In the genomic region with DNA sequence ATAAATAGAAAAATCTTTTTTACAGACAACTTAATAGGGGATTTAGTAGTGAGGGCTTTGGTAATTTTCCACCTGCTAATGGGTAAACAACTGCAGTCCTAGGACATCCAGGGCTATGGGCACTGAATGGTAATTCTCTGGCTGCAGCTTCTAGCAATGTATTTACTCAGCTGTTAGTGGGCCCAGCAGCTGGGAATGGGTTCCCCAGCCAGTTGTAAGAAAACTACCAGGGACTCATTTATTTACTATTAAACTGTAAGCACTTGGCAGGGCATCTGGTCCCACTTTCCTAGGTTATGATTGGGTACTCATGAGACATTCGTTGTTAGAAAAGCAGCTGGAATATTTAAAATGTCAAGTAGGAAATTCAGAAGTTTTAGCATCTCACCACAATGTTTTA, we compare ENCODE assay signal across 17 cellular contexts.
DNase-seq lines count a peak whose midpoint lies in the region; ATAC-seq and TF ChIP-seq lines count a peak whose summit lies in the region.
"Had no signal": no experiment of that assay in that cellular context is flagged by ENCODE, and none has a peak within 500 bp of the region (broad histone marks: within the 10 kb centered on the region; RNA-seq: fewer than 3 reads in every experiment).

No MANE protein-coding gene starts in this region.

- H3K27me3 ChIP-seq in IMR-90 (ENCODE audit: control insufficient read depth, insufficient read depth, low read length) = 0 out of 2 replicates have a peak, but pooled peaks cover 1% of the 10 kb centered on the region
- H3K27me3 ChIP-seq: colonic mucosa, suprapubic skin had no signal

- no peak for ATAC-seq in IMR-90 (ENCODE audit: low read depth)
- no peak for ATAC-seq in GM19023 (IDR thresholded peaks at IDR 0.05; ENCODE audit: unreplicated experiment)
- ATAC-seq in HG02623 (IDR thresholded peaks at IDR 0.05; ENCODE audit: unreplicated experiment) = no peak
- ATAC-seq: activated naive CD4-positive, alpha-beta T cell treated with anti-CD3 and anti-CD28 coated beads, Interleukin-2, amount 50 U/mL, for 72 hours; activated T-cell treated with anti-CD3 and anti-CD28 coated beads, Interleukin-2, amount 50 U/mL, for 4 hours; natural killer cell treated with Interleukin-12 subunit alpha and Interleukin-12 subunit beta and Interleukin-15 and Interleukin-18, amount 100 ng/mL, for 72 hours; WTC11 had no signal

- H3K79me1 ChIP-seq in IMR-90 (ENCODE audit: low read depth in 1 of 2, low read length in 2 of 2) = no peaks in the 10 kb centered on the region

- no TSS peak for BruUV-seq in IMR-90 (replicated peaks; lab: Mats Ljungman, UMichigan)

- TF ChIP-seq CTCF in IMR-90 (conservative IDR thresholded peaks at IDR 0.05; ENCODE audit: low read depth, low read length) = no peak

- H3K4ac ChIP-seq in IMR-90 (ENCODE audit: low read depth, low read length) = no peak overlapping the region

- H3K4me2 ChIP-seq in IMR-90 (ENCODE audit: low read depth, low read length) = no peak overlapping the region

- CTCF ChIA-PET in IMR-90 (lab: Yijun Ruan, JAX) = no interaction called here

- no peaks in the 10 kb centered on the region for H4K20me1 ChIP-seq in IMR-90 (ENCODE audit: insufficient read depth, low read length)

- no peak overlapping the region for H4K8ac ChIP-seq in IMR-90 (ENCODE audit: low read depth in 2 of 2, low read length in 2 of 2)

- no peak overlapping the region for H3K27ac ChIP-seq in IMR-90 (ENCODE audit: insufficient read depth, low read length)
- H3K27ac ChIP-seq: colonic mucosa, suprapubic skin had no signal

- H3K27me3 Mint-ChIP-seq in activated T-helper 2 cell treated with anti-CD3 and anti-CD28 coated beads, Interferon-gamma antibody, Interleukin-2, Interleukin-4, amounts not matched to agents 10 μg/mL and 5 μg/mL and 100 μg/mL, durations not matched to agents 14 hours and 24 hours and 36 hours (ENCODE audit: low read depth) = peaks cover 35% of the 10 kb centered on the region
- H3K27me3 Mint-ChIP-seq: progenitor cell of endocrine pancreas had no signal

- no peaks in the 10 kb centered on the region for H3K9me1 ChIP-seq in IMR-90 (ENCODE audit: insufficient read depth, low read length)

- H3K9me3 Mint-ChIP-seq in activated T-helper 2 cell treated with anti-CD3 and anti-CD28 coated beads, Interferon-gamma antibody, Interleukin-2, Interleukin-4, amounts not matched to agents 10 μg/mL and 5 μg/mL and 100 μg/mL, durations not matched to agents 14 hours and 24 hours and 36 hours = peaks cover 11% of the 10 kb centered on the region
- H3K9me3 Mint-ChIP-seq: activated naive CD4-positive, alpha-beta T cell treated with anti-CD3 and anti-CD28 coated beads, Interleukin-2, amount 50 U/mL, for 72 hours; activated T-cell treated with anti-CD3 and anti-CD28 coated beads, Interleukin-2, amount 50 U/mL, for 4 hours; natural killer cell treated with Interleukin-12 subunit alpha and Interleukin-12 subunit beta and Interleukin-15 and Interleukin-18, amount 100 ng/mL, for 72 hours had no signal

- H2BK15ac ChIP-seq in IMR-90 (ENCODE audit: low read depth, low read length) = no peak overlapping the region

- H3K18ac ChIP-seq in IMR-90 (ENCODE audit: low read depth, low read length) = no peak overlapping the region

- no peak overlapping the region for H3K56ac ChIP-seq in IMR-90 (ENCODE audit: extremely low read depth, insufficient read depth, low read length)

- no peak overlapping the region for H2AK5ac ChIP-seq in IMR-90 (ENCODE audit: low read depth, low read length)

- no peak overlapping the region for H3K14ac ChIP-seq in IMR-90 (replicated peaks; ENCODE audit: low read depth, low read length)

- POLR2A ChIA-PET in IMR-90 (lab: Charles Lee; ENCODE audit: unreplicated experiment) = no interaction called here

- no peak overlapping the region for H3K9ac ChIP-seq in IMR-90 (ENCODE audit: low read depth, low read length)

- H2AFZ ChIP-seq in IMR-90 (replicated peaks; ENCODE audit: low read length, poor library complexity) = no peak overlapping the region

- TF ChIP-seq POLR2A in IMR-90 (IDR thresholded peaks at IDR 0.05; ENCODE audit: low read depth, low read length) = no peak

- H2BK120ac ChIP-seq in IMR-90 (ENCODE audit: low read depth, low read length) = no peak overlapping the region

- H3K4me3 ChIP-seq in IMR-90 (ENCODE audit: insufficient read depth, low read depth, low read length) = no peak overlapping the region
- H3K4me3 ChIP-seq: colonic mucosa, suprapubic skin had no signal

- H3K9me3 ChIP-seq in IMR-90 (ENCODE audit: control insufficient read depth, insufficient read depth, low read length) = peaks cover 4% of the 10 kb centered on the region; the same call in 1 of the 2 replicates
- H3K9me3 ChIP-seq: colonic mucosa, suprapubic skin had no signal

- intact Hi-C loops in IMR-90 (cut with micrococcal nuclease) = no loop called here
- intact Hi-C loops in activated T-helper 2 cell treated with anti-CD3 and anti-CD28 coated beads, Interferon-gamma antibody, Interleukin-2, Interleukin-4, amounts not matched to agents 10 μg/mL and 5 μg/mL and 100 μg/mL, durations not matched to agents 14 hours and 24 hours and 36 hours (cut with micrococcal nuclease) = no loop called here

- DNase-seq in IMR-90 = peak; percentile 6
- DNase-seq in NCI-H1436 treated with DMSO at 0.1 percent for 48 hours (lab: John Stamatoyannopoulos, UW) = peak; percentile 63
- peak; percentile 93 for DNase-seq in NCI-H774 (lab: John Stamatoyannopoulos, UW)
- peak; percentile 93 for DNase-seq in myocyte (ENCODE audit: low read depth)
- no peak for DNase-seq in cortex of kidney (lab: John Stamatoyannopoulos, UW)
- DNase-seq in activated T-helper 2 cell treated with anti-CD3 and anti-CD28 coated beads, Interferon-gamma antibody, Interleukin-2, Interleukin-4, amounts not matched to agents 10 μg/mL and 5 μg/mL and 100 μg/mL, durations not matched to agents 14 hours and 24 hours and 36 hours (ENCODE audit: low spot score) = no peak
- DNase-seq: activated CD4-positive, alpha-beta memory T cell treated with anti-CD3 and anti-CD28 coated beads, Interleukin-2, amount 10 ng/mL, durations not matched to agents 7 days and 5 days; activated T-cell treated with anti-CD3 and anti-CD28 coated beads, Interleukin-2, amount 50 U/mL, for 4 hours; colonic mucosa; Karpas-422 had no signal

- H2BK5ac ChIP-seq in IMR-90 (ENCODE audit: low read depth, low read length, poor library complexity, severe bottlenecking) = no peak overlapping the region

- no peak overlapping the region for H3K23ac ChIP-seq in IMR-90 (ENCODE audit: low read depth, low read length)

- TF ChIP-seq RAD21 in IMR-90 (IDR thresholded peaks at IDR 0.05; ENCODE audit: low read length) = no peak

- no CpG with 5 or more reads among the region's 1 CpG for WGBS in IMR-90 (ENCODE audit: extremely low coverage in 2 of 2, insufficient read length in 1 of 2), 2 experiments

- no peaks in the 10 kb centered on the region for H3K4me1 Mint-ChIP-seq in activated T-helper 2 cell treated with anti-CD3 and anti-CD28 coated beads, Interferon-gamma antibody, Interleukin-2, Interleukin-4, amounts not matched to agents 10 μg/mL and 5 μg/mL and 100 μg/mL, durations not matched to agents 14 hours and 24 hours and 36 hours (ENCODE audit: low read depth)
- H3K4me1 Mint-ChIP-seq: activated CD4-positive, alpha-beta memory T cell treated with anti-CD3 and anti-CD28 coated beads, Interleukin-2, amount 10 ng/mL, durations not matched to agents 7 days and 5 days; WTC11 had no signal

- no peaks in the 10 kb centered on the region for H3K36me3 Mint-ChIP-seq in activated T-helper 2 cell treated with anti-CD3 and anti-CD28 coated beads, Interferon-gamma antibody, Interleukin-2, Interleukin-4, amounts not matched to agents 10 μg/mL and 5 μg/mL and 100 μg/mL, durations not matched to agents 14 hours and 24 hours and 36 hours (ENCODE audit: low read depth)
- H3K36me3 Mint-ChIP-seq: activated naive CD4-positive, alpha-beta T cell treated with anti-CD3 and anti-CD28 coated beads, Interleukin-2, amount 50 U/mL, for 72 hours; natural killer cell treated with Interleukin-12 subunit alpha and Interleukin-12 subunit beta and Interleukin-15 and Interleukin-18, amount 100 ng/mL, for 72 hours; WTC11 had no signal

- no peaks in the 10 kb centered on the region for H3K36me3 ChIP-seq in IMR-90 (ENCODE audit: control insufficient read depth, insufficient read depth, low read length)
- H3K36me3 ChIP-seq: colonic mucosa, suprapubic skin had no signal

- H2BK20ac ChIP-seq in IMR-90 (ENCODE audit: low read depth, low read length) = no peak overlapping the region

- no peak overlapping the region for H4K5ac ChIP-seq in IMR-90 (ENCODE audit: low read depth, low read length)

- H2AK9ac ChIP-seq in IMR-90 (replicated peaks; ENCODE audit: low read depth, low read length, poor library complexity) = no peak overlapping the region

- dilution Hi-C loops in IMR-90 (cut with HindIII; ENCODE audit: low sequenced_read_pairs, unreplicated experiment) = no loop called here

- no peaks in the 10 kb centered on the region for H3K4me1 ChIP-seq in IMR-90 (ENCODE audit: control insufficient read depth, insufficient read depth, low read length)
- H3K4me1 ChIP-seq: colonic mucosa, suprapubic skin had no signal

- in situ Hi-C loops in IMR-90 (cut with MboI; ENCODE audit: low sequenced_read_pairs) = no loop called here

- H3K27ac Mint-ChIP-seq in activated T-helper 2 cell treated with anti-CD3 and anti-CD28 coated beads, Interferon-gamma antibody, Interleukin-2, Interleukin-4, amounts not matched to agents 10 μg/mL and 5 μg/mL and 100 μg/mL, durations not matched to agents 14 hours and 24 hours and 36 hours = no peak overlapping the region
- H3K27ac Mint-ChIP-seq: activated CD4-positive, alpha-beta memory T cell treated with anti-CD3 and anti-CD28 coated beads, Interleukin-2, amount 10 ng/mL, durations not matched to agents 7 days and 5 days; activated naive CD4-positive, alpha-beta T cell treated with anti-CD3 and anti-CD28 coated beads, Interleukin-2, amount 50 U/mL, for 72 hours; natural killer cell treated with Interleukin-12 subunit alpha and Interleukin-12 subunit beta and Interleukin-15 and Interleukin-18, amount 100 ng/mL, for 72 hours; progenitor cell of endocrine pancreas; WTC11 had no signal

- H3K4me3 Mint-ChIP-seq in activated T-helper 2 cell treated with anti-CD3 and anti-CD28 coated beads, Interferon-gamma antibody, Interleukin-2, Interleukin-4, amounts not matched to agents 10 μg/mL and 5 μg/mL and 100 μg/mL, durations not matched to agents 14 hours and 24 hours and 36 hours (ENCODE audit: low read depth) = no peak overlapping the region
- H3K4me3 Mint-ChIP-seq: activated CD4-positive, alpha-beta memory T cell treated with anti-CD3 and anti-CD28 coated beads, Interleukin-2, amount 10 ng/mL, durations not matched to agents 7 days and 5 days; activated T-cell treated with anti-CD3 and anti-CD28 coated beads, Interleukin-2, amount 50 U/mL, for 4 hours; natural killer cell treated with Interleukin-12 subunit alpha and Interleukin-12 subunit beta and Interleukin-15 and Interleukin-18, amount 100 ng/mL, for 72 hours; WTC11 had no signal

- no peak overlapping the region for H4K91ac ChIP-seq in IMR-90 (ENCODE audit: insufficient read depth, low read depth, low read length)

TF ChIP-seq in IMR-90, 13 proteins besides CTCF, POLR2A, EP300 and RAD21 (continues in another document):
- no peak for TF ChIP-seq CHD1 (IDR thresholded peaks at IDR 0.05; ENCODE audit: low read depth, low read length)
- no peak for TF ChIP-seq BHLHE40 (IDR thresholded peaks at IDR 0.05; ENCODE audit: low read depth, low read length)
- TF ChIP-seq SMC3 (IDR thresholded peaks at IDR 0.05; ENCODE audit: low read depth, low read length) = no peak
- no peak for TF ChIP-seq NFE2L2 (IDR thresholded peaks at IDR 0.05; ENCODE audit: low read depth, low read length)

Comparison
In these comparisons a context has a peak if more than half of its experiments do, and no peak if none do; other contexts are left out.
1. DNase-seq: peak in IMR-90 (single experiment), NCI-H1436 treated with DMSO at 0.1 percent for 48 hours (single experiment), NCI-H774 (single experiment) and myocyte (single experiment); none in cortex of kidney (single experiment) and activated T-helper 2 cell treated with anti-CD3 and anti-CD28 coated beads, Interferon-gamma antibody, Interleukin-2, Interleukin-4, amounts not matched to agents 10 μg/mL and 5 μg/mL and 100 μg/mL, durations not matched to agents 14 hours and 24 hours and 36 hours (single experiment).